ENCODE assay signal across 16 cellular contexts in genomic region chr17:75481194-75482059, GRCh38. TPM values are rescaled to one million over a fixed set of nuclear protein-coding genes. Genes with fewer than 3 reads are reported as not detected.
A peak's percentile ranks its signal among the peaks of the same experiment; 100 is the strongest.
DNase-seq lines count a peak whose midpoint lies in the region; ATAC-seq and TF ChIP-seq lines count a peak whose summit lies in the region.
"Had no signal": no experiment of that assay in that cellular context is flagged by ENCODE, and none has a peak within 500 bp of the region (broad histone marks: within the 10 kb centered on the region; RNA-seq: fewer than 3 reads in every experiment).

No MANE protein-coding gene starts in this region.

- peak overlapping the region in 2 of 3 donors; percentile 52 to 65 for H3K27ac Mint-ChIP-seq in CD4-positive, CD25-positive, alpha-beta regulatory T cell
- H3K27ac Mint-ChIP-seq in effector memory CD8-positive, alpha-beta T cell, result peak overlapping the region; percentile 74 to 85
- no peak overlapping the region for H3K27ac Mint-ChIP-seq in neural progenitor cell
- H3K27ac Mint-ChIP-seq: activated CD4-positive, alpha-beta T cell treated with anti-CD3 and anti-CD28 coated beads, Interleukin-2, amount 10 ng/mL, durations not matched to agents 24 days and 14 days; stimulated activated naive CD8-positive, alpha-beta T cell treated with anti-CD3 and anti-CD28 coated beads, Interleukin-15, Interleukin-2, amounts not matched to agents 100 ng/mL and 50 ng/mL, for 24 hours had no signal

- no peak overlapping the region for H3K4me3 Mint-ChIP-seq in CD4-positive, CD25-positive, alpha-beta regulatory T cell
- no peak overlapping the region for H3K4me3 Mint-ChIP-seq in effector memory CD8-positive, alpha-beta T cell
- no peak overlapping the region for H3K4me3 Mint-ChIP-seq in neural progenitor cell
- H3K4me3 Mint-ChIP-seq: activated CD4-positive, alpha-beta T cell treated with anti-CD3 and anti-CD28 coated beads, Interleukin-2, amount 10 ng/mL, durations not matched to agents 24 days and 14 days; activated T-cell treated with anti-CD3 and anti-CD28 coated beads, Interleukin-2, amount 50 U/mL, for 24 hours; stimulated activated naive CD8-positive, alpha-beta T cell treated with anti-CD3 and anti-CD28 coated beads, Interleukin-15, Interleukin-2, amounts not matched to agents 100 ng/mL and 50 ng/mL, for 24 hours had no signal

- no peaks in the 10 kb centered on the region for H3K27me3 Mint-ChIP-seq in CD4-positive, CD25-positive, alpha-beta regulatory T cell
- H3K27me3 Mint-ChIP-seq in effector memory CD8-positive, alpha-beta T cell, result no peaks in the 10 kb centered on the region
- H3K27me3 Mint-ChIP-seq in neural progenitor cell (ENCODE audit: insufficient read depth, low read depth), result peaks cover 12% of the 10 kb centered on the region
- H3K27me3 Mint-ChIP-seq: activated CD4-positive, alpha-beta T cell treated with anti-CD3 and anti-CD28 coated beads, Interleukin-2, amount 10 ng/mL, durations not matched to agents 24 days and 14 days; activated T-cell treated with anti-CD3 and anti-CD28 coated beads, Interleukin-2, amount 50 U/mL, for 24 hours; stimulated activated naive CD8-positive, alpha-beta T cell treated with anti-CD3 and anti-CD28 coated beads, Interleukin-15, Interleukin-2, amounts not matched to agents 100 ng/mL and 50 ng/mL, for 24 hours had no signal

- H3K4me1 ChIP-seq in CD4-positive, CD25-positive, alpha-beta regulatory T cell (ENCODE audit: control insufficient read depth, insufficient read depth, low read length, poor library complexity, severe bottlenecking), result no peaks in the 10 kb centered on the region
- H3K4me1 ChIP-seq in HUES64 (ENCODE audit: insufficient read depth, low read length) (peaks cover 13% of the 10 kb centered on the region; the same call in 1 of the 2 replicates), neural progenitor cell (peaks cover 39% of the 10 kb centered on the region), testis (peaks cover 45% of the 10 kb centered on the region)

- H4K20me1 ChIP-seq in neural progenitor cell (ENCODE audit: low read depth), result peaks cover 25% of the 10 kb centered on the region

- no peak overlapping the region for H3K27ac ChIP-seq in CD4-positive, CD25-positive, alpha-beta regulatory T cell (ENCODE audit: insufficient read depth, low read length, poor library complexity, severe bottlenecking)
- peak overlapping the region; percentile 30; the same call in 1 of the 2 replicates for H3K27ac ChIP-seq in HUES64 (ENCODE audit: low read depth, low read length)
- H3K27ac ChIP-seq in neural progenitor cell, result peak overlapping the region; percentile 77
- no peak overlapping the region for H3K27ac ChIP-seq in testis
- H3K27ac ChIP-seq: KMS-11 had no signal

- peaks cover 0 to 15% (median 6%) of the 10 kb centered on the region in 4 donors for H3K4me1 Mint-ChIP-seq in CD4-positive, CD25-positive, alpha-beta regulatory T cell
- peaks cover 7 to 16% of the 10 kb centered on the region in 2 donors for H3K4me1 Mint-ChIP-seq in effector memory CD8-positive, alpha-beta T cell (ENCODE audit: low read depth in 2 of 2)
- peaks cover 51% of the 10 kb centered on the region for H3K4me1 Mint-ChIP-seq in neural progenitor cell

- H3K4me2 ChIP-seq in neural progenitor cell, result peak overlapping the region; percentile 51
- H3K4me2 ChIP-seq: KMS-11 had no signal

- H3K4me3 ChIP-seq in CD4-positive, CD25-positive, alpha-beta regulatory T cell (ENCODE audit: low read depth, low read length), result no peak overlapping the region
- H3K4me3 ChIP-seq in HUES64 (ENCODE audit: low read length), result no peak overlapping the region
- H3K4me3 ChIP-seq in neural progenitor cell, result no peak overlapping the region
- no peak overlapping the region for H3K4me3 ChIP-seq in testis

- H3K79me2 ChIP-seq in neural progenitor cell (ENCODE audit: low read depth), result peaks cover 32% of the 10 kb centered on the region

- no peaks in the 10 kb centered on the region for H3K9me3 ChIP-seq in CD4-positive, CD25-positive, alpha-beta regulatory T cell (ENCODE audit: control insufficient read depth in 2 of 2, low read length in 2 of 2)
- H3K9me3 ChIP-seq in HUES64 (ENCODE audit: insufficient read depth, low read depth, low read length) (no peaks in the 10 kb centered on the region), neural progenitor cell (ENCODE audit: low read depth) (no peaks in the 10 kb centered on the region), testis (no peaks in the 10 kb centered on the region)

- no peak for TF ChIP-seq POLR2A in testis (IDR thresholded peaks at IDR 0.05)

- ATAC-seq in CD4-positive, CD25-positive, alpha-beta regulatory T cell (ENCODE audit: low read depth in 2 of 2), result no peak
- ATAC-seq in effector memory CD8-positive, alpha-beta T cell (replicated peaks), result no peak
- no peak for ATAC-seq in GM18907 (IDR thresholded peaks at IDR 0.05; ENCODE audit: unreplicated experiment)

- 86% methylated on average over 12 of the region's 13 CpGs for WGBS in HUES64
- WGBS in testis, 2 donors, result 79 to 81% methylated on average over 12 to 13 of the region's 13 CpGs

- H3K9ac ChIP-seq in HUES64 (ENCODE audit: low read depth, low read length) (0 out of 2 replicates have a peak overlapping the region, but pooled peaks have one; percentile 30), neural progenitor cell (peak overlapping the region; percentile 12)
- H3K9ac ChIP-seq: KMS-11 had no signal

- H2AFZ ChIP-seq in neural progenitor cell (replicated peaks), result no peak overlapping the region

- intact Hi-C loops in testis (cut with DNase I; ENCODE audit: low total_unique reads), result no loop called here

- no peaks in the 10 kb centered on the region for H3K9me3 Mint-ChIP-seq in CD4-positive, CD25-positive, alpha-beta regulatory T cell
- H3K9me3 Mint-ChIP-seq in effector memory CD8-positive, alpha-beta T cell, result no peaks in the 10 kb centered on the region
- no peaks in the 10 kb centered on the region for H3K9me3 Mint-ChIP-seq in neural progenitor cell
- H3K9me3 Mint-ChIP-seq: activated CD4-positive, alpha-beta T cell treated with anti-CD3 and anti-CD28 coated beads, Interleukin-2, amount 10 ng/mL, durations not matched to agents 24 days and 14 days; activated T-cell treated with anti-CD3 and anti-CD28 coated beads, Interleukin-2, amount 50 U/mL, for 24 hours; stimulated activated naive CD8-positive, alpha-beta T cell treated with anti-CD3 and anti-CD28 coated beads, Interleukin-15, Interleukin-2, amounts not matched to agents 100 ng/mL and 50 ng/mL, for 24 hours had no signal

- peaks cover 13% of the 10 kb centered on the region for H3K36me3 ChIP-seq in CD4-positive, CD25-positive, alpha-beta regulatory T cell (ENCODE audit: control insufficient read depth, insufficient read depth, low read length)
- H3K36me3 ChIP-seq in HUES64 (ENCODE audit: insufficient read depth, low read length) (0 out of 2 replicates have a peak, but pooled peaks cover 2% of the 10 kb centered on the region), neural progenitor cell (no peaks in the 10 kb centered on the region), testis (ENCODE audit: low read depth, missing control alignments) (no peaks in the 10 kb centered on the region)

- H3F3A ChIP-seq in neural progenitor cell (ENCODE audit: low read depth), result peaks cover 37% of the 10 kb centered on the region

- no peaks in the 10 kb centered on the region for H3K27me3 ChIP-seq in CD4-positive, CD25-positive, alpha-beta regulatory T cell (ENCODE audit: control insufficient read depth, insufficient read depth, low read length)
- H3K27me3 ChIP-seq in HUES64 (ENCODE audit: insufficient read depth, low read length) (no peaks in the 10 kb centered on the region), neural progenitor cell (no peaks in the 10 kb centered on the region), testis (no peaks in the 10 kb centered on the region)

- DNase-seq in CD4-positive, CD25-positive, alpha-beta regulatory T cell, result no peak
- DNase-seq in effector memory CD8-positive, alpha-beta T cell, result no peak
- DNase-seq in neural progenitor cell (ENCODE audit: low spot score), result peak; percentile 72
- no peak for DNase-seq in DMS153 treated with DMSO at 0.1 percent for 48 hours (lab: John Stamatoyannopoulos, UW; ENCODE audit: unreplicated experiment)
- no peak for DNase-seq in testis
- DNase-seq in NCI-H510A (lab: John Stamatoyannopoulos, UW), result no peak
- DNase-seq: activated CD4-positive, alpha-beta T cell treated with anti-CD3 and anti-CD28 coated beads, Interleukin-2, amount 10 ng/mL, durations not matched to agents 24 days and 14 days; activated T-cell treated with anti-CD3 and anti-CD28 coated beads, Interleukin-2, amount 50 U/mL, for 24 hours; Calu3; foreskin melanocyte; NCI-H1105; SHP77 had no signal

- peaks cover 20% of the 10 kb centered on the region for H3K36me3 Mint-ChIP-seq in CD4-positive, CD25-positive, alpha-beta regulatory T cell
- peaks cover 7% of the 10 kb centered on the region for H3K36me3 Mint-ChIP-seq in effector memory CD8-positive, alpha-beta T cell (ENCODE audit: insufficient read depth)
- peaks cover 4% of the 10 kb centered on the region for H3K36me3 Mint-ChIP-seq in neural progenitor cell

- no peak for TF ChIP-seq CTCF in neural progenitor cell (IDR thresholded peaks at IDR 0.05)
- no peak for TF ChIP-seq CTCF in testis (IDR thresholded peaks at IDR 0.05)

RNA-seq across cellular contexts. Expression of gene TMEM94, which starts 25.0 kb away (rescaled TPM):
- total RNA-seq in CD4-positive, CD25-positive, alpha-beta regulatory T cell, result 94.7 TPM
- 1 to 10 TPM; 4.0 to 8.4 (median 6.2) TPM for polyA plus RNA-seq in CD4-positive, CD25-positive, alpha-beta regulatory T cell
- polyA plus RNA-seq in HUES64 (2013, experiment 1 of 2), result 35.3 TPM
- polyA plus RNA-seq in HUES64 (2013, experiment 2 of 2), result 46.3 TPM
- 23.6 and 96.8 TPM in 2 replicates for total RNA-seq in neural progenitor cell (ENCODE audit: low replicate concordance)
- total RNA-seq in testis, result 100 to 1,000 TPM; 151 to 171 TPM
- polyA plus RNA-seq in testis (ENCODE audit: insufficient read depth, low read depth, low replicate concordance), result 128 TPM

RNA-seq across cellular contexts. Expression of gene CASKIN2, which starts 33.9 kb away (rescaled TPM):
- 0.44 TPM for total RNA-seq in CD4-positive, CD25-positive, alpha-beta regulatory T cell
- polyA plus RNA-seq in CD4-positive, CD25-positive, alpha-beta regulatory T cell, result under 1 TPM in 1 of 4 donors, not detected in 3; 0.24 TPM
- polyA plus RNA-seq in HUES64 (2013, experiment 1 of 2), result 13.5 TPM
- polyA plus RNA-seq in HUES64 (2013, experiment 2 of 2), result 11.3 TPM
- 5.7 and 12.6 TPM in 2 replicates for total RNA-seq in neural progenitor cell (ENCODE audit: low replicate concordance)
- total RNA-seq in testis, result 10 to 100 TPM; 15.6 to 22.6 TPM
- 16.9 TPM for polyA plus RNA-seq in testis (ENCODE audit: insufficient read depth, low read depth, low replicate concordance)

RNA-seq across cellular contexts. Expression of gene TSEN54, which starts 34.9 kb away (rescaled TPM):
- 35.2 TPM for total RNA-seq in CD4-positive, CD25-positive, alpha-beta regulatory T cell
- 10 to 100 TPM; 42.7 to 54.6 (median 52.9) TPM for polyA plus RNA-seq in CD4-positive, CD25-positive, alpha-beta regulatory T cell
- polyA plus RNA-seq in HUES64 (2013, experiment 1 of 2), result 29.1 TPM
- 26.9 TPM for polyA plus RNA-seq in HUES64 (2013, experiment 2 of 2)
- 20.5 and 47.8 TPM in 2 replicates for total RNA-seq in neural progenitor cell (ENCODE audit: low replicate concordance)
- 10 to 100 TPM; 45.7 to 46.6 TPM for total RNA-seq in testis
- polyA plus RNA-seq in testis (ENCODE audit: insufficient read depth, low read depth, low replicate concordance), result 28.3 TPM

RNA-seq across cellular contexts. Expression of gene LLGL2, which starts 44.1 kb away (rescaled TPM):
- 44.1 TPM for total RNA-seq in CD4-positive, CD25-positive, alpha-beta regulatory T cell
- 10 to 100 TPM; 13.6 to 19.2 (median 16.8) TPM for polyA plus RNA-seq in CD4-positive, CD25-positive, alpha-beta regulatory T cell
- polyA plus RNA-seq in HUES64 (2013, experiment 1 of 2), result 24.3 TPM
- 25.5 TPM for polyA plus RNA-seq in HUES64 (2013, experiment 2 of 2)
- total RNA-seq in neural progenitor cell (ENCODE audit: low replicate concordance), result 16.6 and 60.2 TPM in 2 replicates
- total RNA-seq in testis, result 10 to 100 TPM; 20.6 to 34.3 TPM
- polyA plus RNA-seq in testis (ENCODE audit: insufficient read depth, low read depth, low replicate concordance), result 22.9 TPM

Comparison
In these comparisons a context has a peak if more than half of its experiments do, and no peak if none do; other contexts are left out.
1. H3K27ac ChIP-seq: peak in HUES64 (single experiment) and neural progenitor cell (single experiment); none in CD4-positive, CD25-positive, alpha-beta regulatory T cell (single experiment) and testis (0 of 2).